Comparison of ENCODE assay signal across 38 cellular contexts in genomic region chr2:219034823-219035222, GRCh38. TPM values are rescaled to one million over a fixed set of nuclear protein-coding genes. Genes with fewer than 3 reads are reported as not detected.
"Had no signal": no experiment of that assay in that cellular context is flagged by ENCODE, and none has a peak within 500 bp of the region (broad histone marks: within the 10 kb centered on the region; RNA-seq: fewer than 3 reads in every experiment).

No MANE protein-coding gene starts in this region.

- DNase-seq: activated CD4-positive, alpha-beta T cell treated with anti-CD3 and anti-CD28 coated beads, Interleukin-2, amount 10 ng/mL, durations not matched to agents 24 days and 14 days; activated CD4-positive, alpha-beta T cell treated with anti-CD3 and anti-CD28 coated beads, Interleukin-2, amount 50 U/mL, for 4 hours; activated CD8-positive, alpha-beta T cell treated with anti-CD3 and anti-CD28 coated beads for 36 hours; activated effector memory CD4-positive, alpha-beta T cell treated with anti-CD3 and anti-CD28 coated beads, Interleukin-2, amount 50 U/mL, for 16 hours; activated naive CD4-positive, alpha-beta T cell; activated naive CD4-positive, alpha-beta T cell treated with anti-CD3 and anti-CD28 coated beads, Interleukin-2, amount 50 U/mL, for 16 hours; activated naive CD8-positive, alpha-beta T cell treated with anti-CD3 and anti-CD28 coated beads for 36 hours; activated T-cell treated with anti-CD3 and anti-CD28 coated beads, Interleukin-2, amount 50 U/mL, for 1 hour; activated T-cell treated with anti-CD3 and anti-CD28 coated beads, Interleukin-2, amount 50 U/mL, for 72 hours; amniotic stem cell; brain microvascular endothelial cell; central memory CD4-positive, alpha-beta T cell; MG63; NCI-H1048; NCI-H1436 treated with DMSO at 0.1 percent for 48 hours; NCI-H1694 treated with DMSO at 0.1 percent for 48 hours; NCI-H2029; NCI-H2107; NCI-H2171; NCI-H510A; NCI-H526; NCI-H748 treated with DMSO at 0.1 percent for 48 hours; NK-92 treated with Interleukin-12 subunit alpha and Interleukin-12 subunit beta, amount 100 ng/mL, for 24 hours; PC-3; Peyer's patch; RPMI8226; SHP77 treated with DMSO at 0.1 percent for 48 hours; SK-N-SH; T1000; WERI-Rb-1 had no signal

- H3K4me1 ChIP-seq: Peyer's patch, SJSA1 had no signal

- ATAC-seq: activated CD8-positive, alpha-beta T cell treated with anti-CD3 and anti-CD28 coated beads for 36 hours; activated T-cell treated with anti-CD3 and anti-CD28 coated beads, Interleukin-2, amount 50 U/mL, for 72 hours; activated T-helper 17 cell treated with anti-CD3 and anti-CD28 coated beads, Interleukin-2, amount 50 U/mL, for 72 hours; PC-3 had no signal

- H3K36me3 Mint-ChIP-seq: activated naive CD8-positive, alpha-beta T cell treated with anti-CD3 and anti-CD28 coated beads for 36 hours had no signal

- H3K27ac Mint-ChIP-seq: activated CD4-positive, alpha-beta T cell treated with anti-CD3 and anti-CD28 coated beads, Interleukin-2, amount 10 ng/mL, durations not matched to agents 24 days and 14 days; activated CD8-positive, alpha-beta T cell treated with anti-CD3 and anti-CD28 coated beads for 36 hours; activated naive CD8-positive, alpha-beta T cell treated with anti-CD3 and anti-CD28 coated beads for 36 hours; activated T-cell treated with anti-CD3 and anti-CD28 coated beads, Interleukin-2, amount 50 U/mL, for 72 hours; activated T-helper 17 cell treated with anti-CD3 and anti-CD28 coated beads, Interleukin-2, amount 50 U/mL, for 72 hours had no signal

- H3K9me2 ChIP-seq: SK-N-SH had no signal

- H3K4me1 Mint-ChIP-seq: activated CD4-positive, alpha-beta T cell treated with anti-CD3 and anti-CD28 coated beads, Interleukin-2, amount 10 ng/mL, durations not matched to agents 24 days and 14 days; activated T-helper 17 cell treated with anti-CD3 and anti-CD28 coated beads, Interleukin-2, amount 50 U/mL, for 72 hours had no signal

- H3K4me3 Mint-ChIP-seq: activated CD4-positive, alpha-beta T cell treated with anti-CD3 and anti-CD28 coated beads, Interleukin-2, amount 10 ng/mL, durations not matched to agents 24 days and 14 days; activated CD8-positive, alpha-beta T cell treated with anti-CD3 and anti-CD28 coated beads for 36 hours; activated naive CD8-positive, alpha-beta T cell treated with anti-CD3 and anti-CD28 coated beads for 36 hours; activated T-cell treated with anti-CD3 and anti-CD28 coated beads, Interleukin-2, amount 50 U/mL, for 72 hours; activated T-helper 17 cell treated with anti-CD3 and anti-CD28 coated beads, Interleukin-2, amount 50 U/mL, for 72 hours had no signal

- H3K4me2 ChIP-seq: SK-N-SH had no signal

- FAIRE-seq: colon had no signal

- H3K27me3 ChIP-seq: Peyer's patch had no signal

- H3K36me3 ChIP-seq: brain microvascular endothelial cell, MG63, Peyer's patch, SJSA1, WERI-Rb-1 had no signal

- H3K27ac ChIP-seq: brain microvascular endothelial cell, Peyer's patch, SJSA1, WERI-Rb-1 had no signal

- H3K4me3 ChIP-seq: MG63, Peyer's patch, SJSA1 had no signal

- H3K9me3 Mint-ChIP-seq: activated CD4-positive, alpha-beta T cell treated with anti-CD3 and anti-CD28 coated beads, Interleukin-2, amount 10 ng/mL, durations not matched to agents 24 days and 14 days; activated CD8-positive, alpha-beta T cell treated with anti-CD3 and anti-CD28 coated beads for 36 hours; activated naive CD8-positive, alpha-beta T cell treated with anti-CD3 and anti-CD28 coated beads for 36 hours; activated T-cell treated with anti-CD3 and anti-CD28 coated beads, Interleukin-2, amount 50 U/mL, for 72 hours; activated T-helper 17 cell treated with anti-CD3 and anti-CD28 coated beads, Interleukin-2, amount 50 U/mL, for 72 hours had no signal

RNA-seq across cellular contexts. Expression of gene CFAP65, which starts 6.5 kb away (rescaled TPM):
- total RNA-seq: activated CD4-positive, alpha-beta T cell treated with anti-CD3 and anti-CD28 coated beads, Interleukin-2, amount 10 ng/mL, durations not matched to agents 24 days and 14 days; activated CD8-positive, alpha-beta memory T cell treated with anti-CD3 and anti-CD28 coated beads for 36 hours; activated CD8-positive, alpha-beta T cell treated with anti-CD3 and anti-CD28 coated beads for 36 hours; activated naive CD8-positive, alpha-beta T cell treated with anti-CD3 and anti-CD28 coated beads for 36 hours; activated T-cell treated with anti-CD3 and anti-CD28 coated beads, Interleukin-2, amount 50 U/mL, for 72 hours; activated T-helper 17 cell treated with anti-CD3 and anti-CD28 coated beads, Interleukin-2, amount 50 U/mL, for 72 hours; aorta; SJSA1; T-helper 1 cell treated with Interleukin-12 subunit alpha and Interleukin-12 subunit beta and Interleukin-4 antibody, amounts not matched to agents 30 ng/mL and 1 ng/mL, for 36 hours; T-helper 2 cell treated with Interferon-gamma antibody and Interleukin-4, amounts not matched to agents 100 ng/mL and 5 ng/mL, for 36 hours had no signal

RNA-seq across cellular contexts. Expression of gene IHH, which starts 25.9 kb away (rescaled TPM):
- total RNA-seq: activated CD4-positive, alpha-beta T cell treated with anti-CD3 and anti-CD28 coated beads, Interleukin-2, amount 10 ng/mL, durations not matched to agents 24 days and 14 days; activated CD8-positive, alpha-beta memory T cell treated with anti-CD3 and anti-CD28 coated beads for 36 hours; activated CD8-positive, alpha-beta T cell treated with anti-CD3 and anti-CD28 coated beads for 36 hours; activated naive CD8-positive, alpha-beta T cell treated with anti-CD3 and anti-CD28 coated beads for 36 hours; aorta; cerebellum; T-helper 1 cell treated with Interleukin-12 subunit alpha and Interleukin-12 subunit beta and Interleukin-4 antibody, amounts not matched to agents 30 ng/mL and 1 ng/mL, for 36 hours had no signal

RNA-seq across cellular contexts. Expression of gene CRYBA2, which starts 41.6 kb away (rescaled TPM):
- total RNA-seq: activated CD4-positive, alpha-beta T cell treated with anti-CD3 and anti-CD28 coated beads, Interleukin-2, amount 10 ng/mL, durations not matched to agents 24 days and 14 days; activated CD8-positive, alpha-beta memory T cell treated with anti-CD3 and anti-CD28 coated beads for 36 hours; activated CD8-positive, alpha-beta T cell treated with anti-CD3 and anti-CD28 coated beads for 36 hours; activated naive CD8-positive, alpha-beta T cell treated with anti-CD3 and anti-CD28 coated beads for 36 hours; activated T-cell treated with anti-CD3 and anti-CD28 coated beads, Interleukin-2, amount 50 U/mL, for 72 hours; activated T-helper 17 cell treated with anti-CD3 and anti-CD28 coated beads, Interleukin-2, amount 50 U/mL, for 72 hours; aorta; cerebellum; SJSA1; T-helper 1 cell treated with Interleukin-12 subunit alpha and Interleukin-12 subunit beta and Interleukin-4 antibody, amounts not matched to agents 30 ng/mL and 1 ng/mL, for 36 hours; T-helper 2 cell treated with Interferon-gamma antibody and Interleukin-4, amounts not matched to agents 100 ng/mL and 5 ng/mL, for 36 hours had no signal
- polyA plus RNA-seq: aorta, SK-N-SH had no signal

RNA-seq across cellular contexts. Expression of gene FEV, which starts 49.8 kb away (rescaled TPM):
- total RNA-seq: activated CD4-positive, alpha-beta T cell treated with anti-CD3 and anti-CD28 coated beads, Interleukin-2, amount 10 ng/mL, durations not matched to agents 24 days and 14 days; activated CD8-positive, alpha-beta memory T cell treated with anti-CD3 and anti-CD28 coated beads for 36 hours; activated CD8-positive, alpha-beta T cell treated with anti-CD3 and anti-CD28 coated beads for 36 hours; activated naive CD8-positive, alpha-beta T cell treated with anti-CD3 and anti-CD28 coated beads for 36 hours; activated T-cell treated with anti-CD3 and anti-CD28 coated beads, Interleukin-2, amount 50 U/mL, for 72 hours; activated T-helper 17 cell treated with anti-CD3 and anti-CD28 coated beads, Interleukin-2, amount 50 U/mL, for 72 hours; aorta; cerebellum; SJSA1; T-helper 1 cell treated with Interleukin-12 subunit alpha and Interleukin-12 subunit beta and Interleukin-4 antibody, amounts not matched to agents 30 ng/mL and 1 ng/mL, for 36 hours; T-helper 2 cell treated with Interferon-gamma antibody and Interleukin-4, amounts not matched to agents 100 ng/mL and 5 ng/mL, for 36 hours had no signal
